26 cellular contexts compared by ENCODE assay signal in genomic region chr18:53268455-53268854, GRCh38.
"Had no signal": no experiment of that assay in that cellular context is flagged by ENCODE, and none has a peak within 500 bp of the region (broad histone marks: within the 10 kb centered on the region; RNA-seq: fewer than 3 reads in every experiment).

No MANE protein-coding gene starts in this region.

- H3K4me3 ChIP-seq: breast epithelium, heart left ventricle, left ventricle myocardium inferior, ovary, right lobe of liver, testis had no signal

- H3K4me1 ChIP-seq: breast epithelium, heart left ventricle, left ventricle myocardium inferior, right lobe of liver, testis had no signal

- H3K27me3 ChIP-seq: breast epithelium, heart left ventricle, ovary, right lobe of liver, testis had no signal

- H3K27ac ChIP-seq: breast epithelium, heart left ventricle, left ventricle myocardium inferior, ovary, right lobe of liver, testis, VCaP had no signal

- H3K9me3 ChIP-seq: breast epithelium, ovary, right lobe of liver, testis had no signal

- H3K36me3 ChIP-seq: breast epithelium, heart left ventricle, left ventricle myocardium inferior, ovary, right lobe of liver had no signal

- ATAC-seq: activated CD4-positive, CD25-positive, alpha-beta regulatory T cell treated with anti-CD3 and anti-CD28 coated beads, Interleukin-2, amount 50 U/mL, for 24 hours; esophagus mucosa; heart left ventricle; right lobe of liver; stimulated activated naive CD8-positive, alpha-beta T cell treated with anti-CD3 and anti-CD28 coated beads, Interleukin-15, Interleukin-2, amounts not matched to agents 100 U/mL and 50 U/mL, for 24 hours had no signal

- DNase-seq: activated CD4-positive, alpha-beta memory T cell treated with anti-CD3 and anti-CD28 coated beads for 36 hours; activated CD4-positive, alpha-beta T cell treated with anti-CD3 and anti-CD28 coated beads for 48 hours; activated CD8-positive, alpha-beta memory T cell treated with anti-CD3 and anti-CD28 coated beads, Interleukin-2, amount 50 U/mL, for 4 hours; activated effector memory CD4-positive, alpha-beta T cell treated with anti-CD3 and anti-CD28 coated beads, Interleukin-2, amount 50 U/mL, for 16 hours; activated naive CD4-positive, alpha-beta T cell treated with anti-CD3 and anti-CD28 coated beads, Interleukin-2, amount 10 ng/mL, durations not matched to agents 7 days and 5 days; activated naive CD8-positive, alpha-beta T cell treated with anti-CD3 and anti-CD28 coated beads, Interleukin-2, amount 10 ng/mL, durations not matched to agents 7 days and 5 days; activated T-cell treated with anti-CD3 and anti-CD28 coated beads, Interleukin-2, amount 50 U/mL, for 1 hour; amniotic stem cell; endodermal cell; foreskin fibroblast; heart left ventricle; hypothalamus; left ventricle myocardium inferior; naive B cell; nephron progenitor cell; ovary; right lobe of liver; stimulated activated CD4-positive, alpha-beta T cell treated with anti-CD3 and anti-CD28 coated beads, Interleukin-4, amount 100 ng/mL, for 1 hour; stimulated activated naive CD8-positive, alpha-beta T cell treated with anti-CD3 and anti-CD28 coated beads, Interleukin-15, Interleukin-2, amounts not matched to agents 100 U/mL and 50 U/mL, for 24 hours; T-helper 9 cell; testis; trophoblast cell had no signal
